9 cellular contexts compared by ENCODE assay signal in the genomic region with DNA sequence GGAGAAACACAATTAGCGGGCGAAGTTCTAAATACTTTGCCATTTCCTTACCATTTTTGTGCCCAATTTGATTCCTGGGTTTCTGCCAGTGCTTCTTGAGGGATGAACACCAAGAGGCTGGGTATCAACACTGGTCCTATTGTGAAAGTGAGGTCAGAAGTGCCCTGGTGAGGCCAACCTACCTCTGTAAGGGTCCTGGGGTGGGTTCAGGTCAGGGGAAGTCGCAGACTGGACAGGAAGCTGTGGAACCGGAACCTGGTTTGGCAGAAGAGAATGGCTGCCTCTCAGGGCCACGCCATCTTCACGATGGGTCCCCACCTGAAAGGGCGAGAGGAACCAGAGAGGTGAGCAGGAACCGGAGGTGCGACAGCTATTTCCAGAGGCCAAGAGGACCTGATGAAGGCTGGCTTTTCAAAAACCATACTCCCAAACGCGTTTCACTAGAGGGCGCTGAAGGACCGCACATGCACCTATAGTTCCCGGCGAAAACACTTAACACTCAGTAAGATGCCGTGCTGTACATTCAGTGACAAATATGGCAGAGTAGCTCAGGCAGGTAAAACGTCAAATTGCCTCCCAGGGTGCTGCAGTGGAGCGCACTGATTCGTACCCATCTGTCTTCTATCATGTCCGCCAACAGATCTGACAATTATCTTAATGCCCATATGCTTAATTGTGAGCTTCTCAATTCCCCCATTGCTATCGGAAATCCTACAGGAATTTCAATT.
DNase-seq lines count a peak whose midpoint lies in the region; ATAC-seq and TF ChIP-seq lines count a peak whose summit lies in the region.
"Had no signal": no experiment of that assay in that cellular context is flagged by ENCODE, and none has a peak within 500 bp of the region (broad histone marks: within the 10 kb centered on the region; RNA-seq: fewer than 3 reads in every experiment).

No MANE protein-coding gene starts in this region.

- peak; percentile 72 for ATAC-seq in HG02938 (IDR thresholded peaks at IDR 0.05; ENCODE audit: unreplicated experiment)

- no peaks in the 10 kb centered on the region for H3K27me3 Mint-ChIP-seq in MCF 10A (ENCODE audit: insufficient read depth, unreplicated experiment)

- peak overlapping the region; percentile 59 for H3K4me3 Mint-ChIP-seq in MCF 10A (ENCODE audit: unreplicated experiment)

- H3F3A ChIP-seq in SU-DHL-6 (ENCODE audit: insufficient read depth): no peaks in the 10 kb centered on the region

- no peaks in the 10 kb centered on the region for H3K79me2 ChIP-seq in SU-DHL-6 (ENCODE audit: insufficient read depth, low read length)

- H3K36me3 Mint-ChIP-seq in MCF 10A (ENCODE audit: insufficient read depth, unreplicated experiment): no peaks in the 10 kb centered on the region

- no peak overlapping the region for H3K9ac ChIP-seq in SU-DHL-6 (ENCODE audit: low read length)
- H3K9ac ChIP-seq: BLaER1 had no signal

- H3K4me3 ChIP-seq in SU-DHL-6 (ENCODE audit: insufficient read depth, low read length, poor library complexity, severe bottlenecking): no peak overlapping the region
- H3K4me3 ChIP-seq: BLaER1 had no signal

- H3K27ac Mint-ChIP-seq in MCF 10A (ENCODE audit: low read depth, unreplicated experiment): no peak overlapping the region

- H4K20me1 ChIP-seq in SU-DHL-6 (ENCODE audit: low read depth, low read length): no peaks in the 10 kb centered on the region

- DNase-seq in SIG-M5 treated with dmso at 0.1 percent for 504 hours (lab: John Stamatoyannopoulos, UW; ENCODE audit: unreplicated experiment) (peak; percentile 60), SIG-M5 (lab: John Stamatoyannopoulos, UW) (no peak), NCI-H146 treated with DMSO at 0.1 percent for 48 hours (lab: John Stamatoyannopoulos, UW; ENCODE audit: unreplicated experiment) (peak; percentile 76), MCF 10A (ENCODE audit: unreplicated experiment) (peak; percentile 82), iris pigment epithelial cell (ENCODE audit: low read depth) (peak; percentile 85)
- peak; percentile 36 for DNase-seq in stimulated activated CD4-positive, alpha-beta T cell treated with anti-CD3 and anti-CD28 coated beads, Interleukin-12 subunit alpha, Interleukin-12 subunit beta, amount 100 ng/mL, for 4 hours

- H3K4me1 Mint-ChIP-seq in MCF 10A (ENCODE audit: insufficient read depth, unreplicated experiment): peaks cover 5% of the 10 kb centered on the region

- POLR2A ChIA-PET in MCF 10A (lab: Yijun Ruan, JAX): interaction anchor here (0.7 to 1.4 kb wide), 2 partner anchors 99 to 156 kb away, joined by 3 read pairs; no protein-coding TSS in a partner anchor

- no TSS peak for BruUV-seq in MCF 10A (replicated peaks; lab: Mats Ljungman, UMichigan)

- no peak overlapping the region for H2AFZ ChIP-seq in SU-DHL-6 (ENCODE audit: low read depth, low read length, severe bottlenecking)

- H3K9me3 ChIP-seq in SU-DHL-6 (ENCODE audit: insufficient read depth, low read length): no peaks in the 10 kb centered on the region
- H3K9me3 ChIP-seq: BLaER1 had no signal

- no peaks in the 10 kb centered on the region for H3K9me2 ChIP-seq in SU-DHL-6 (replicated peaks; ENCODE audit: insufficient read depth, low read length)

- CTCF ChIA-PET in MCF 10A (lab: Yijun Ruan, JAX): interaction anchor here (0.5 to 3.1 kb wide), 99 partner anchors 10 to 1761 kb away, joined by 3 to 80 read pairs (median 4); a partner anchor contains a TSS

- H3K27ac ChIP-seq in SU-DHL-6 (ENCODE audit: low read depth, low read length): no peak overlapping the region
- H3K27ac ChIP-seq: BLaER1 had no signal

- peak; percentile 87 for TF ChIP-seq CTCF in SU-DHL-6 (IDR thresholded peaks at IDR 0.05; ENCODE audit: insufficient read depth, low read length, poor library complexity, severe bottlenecking)
- TF ChIP-seq CTCF in MCF 10A (IDR thresholded peaks at IDR 0.05; ENCODE audit: unreplicated experiment): peak; percentile 78

- no peak overlapping the region for H3K4me2 ChIP-seq in SU-DHL-6 (ENCODE audit: low read depth, low read length, poor library complexity, severe bottlenecking)
- H3K4me2 ChIP-seq: BLaER1 had no signal

- no peaks in the 10 kb centered on the region for H3K36me3 ChIP-seq in SU-DHL-6 (ENCODE audit: low read length)

- H3K27me3 ChIP-seq in SU-DHL-6 (ENCODE audit: low read length): no peaks in the 10 kb centered on the region
- H3K27me3 ChIP-seq: BLaER1 had no signal

- H3K9me3 Mint-ChIP-seq in MCF 10A (ENCODE audit: unreplicated experiment): no peaks in the 10 kb centered on the region

- intact Hi-C loops in MCF 10A (cut with micrococcal nuclease): loop anchor here (1.0 to 10.0 kb wide), 7 partner anchors 41 to 1342 kb away; a partner anchor contains a TSS
